17 cellular contexts compared by ENCODE assay signal in the genomic region with DNA sequence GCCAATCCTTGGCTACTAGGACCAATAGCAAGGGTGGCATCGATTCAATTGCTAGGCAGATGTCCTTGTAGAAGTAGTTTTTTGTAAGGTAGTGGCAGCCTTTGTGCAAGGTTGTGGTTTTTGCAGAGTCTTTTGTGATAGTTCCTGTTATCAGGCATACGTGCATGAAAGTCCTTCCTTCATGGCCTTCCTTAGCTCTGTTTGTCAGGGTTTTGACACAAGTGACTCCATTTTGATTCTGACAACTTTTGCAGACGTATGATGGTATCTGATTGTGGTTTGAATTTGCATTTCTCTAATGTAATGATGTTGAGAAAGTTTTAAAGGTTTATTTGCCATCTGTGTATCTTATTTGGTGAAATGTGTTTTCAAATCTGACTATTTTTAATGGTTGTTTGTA.
DNase-seq lines count a peak whose midpoint lies in the region; ATAC-seq, FAIRE-seq and TF ChIP-seq lines count a peak whose summit lies in the region.
"Had no signal": no experiment of that assay in that cellular context is flagged by ENCODE, and none has a peak within 500 bp of the region (broad histone marks: within the 10 kb centered on the region; RNA-seq: fewer than 3 reads in every experiment).

No MANE protein-coding gene starts in this region.

- WGBS in K562 (ENCODE audit: insufficient coverage, low coverage, missing lambda C conversion rate): 22% methylated on average over 3 of the region's 3 CpGs

- no peak overlapping the region for H3K4me2 ChIP-seq in HCT116 (ENCODE audit: low read length)
- no peak overlapping the region for H3K4me2 ChIP-seq in K562 (ENCODE audit: insufficient read depth, low read length)
- H3K4me2 ChIP-seq: A549 had no signal

- intact Hi-C loops in HCT116 (cut with micrococcal nuclease): no loop called here
- intact Hi-C loops in K562 (cut with micrococcal nuclease): no loop called here
- intact Hi-C loops in vagina (cut with DNase I): no loop called here

- TF ChIP-seq POLR2A in HCT116 (IDR thresholded peaks at IDR 0.05; ENCODE audit: borderline replicate concordance, extremely low read depth, insufficient read depth, insufficient read length): no peak
- no peak for TF ChIP-seq POLR2A in K562 (conservative IDR thresholded peaks at IDR 0.05)
- TF ChIP-seq POLR2A in vagina (IDR thresholded peaks at IDR 0.05): no peak

- POLR2A ChIA-PET in HCT116 (lab: Charles Lee) (no interaction called here), K562 (lab: Yijun Ruan, JAX) (interaction anchor here (0.9 kb wide), 1 partner anchor 281 kb away, joined by 4 read pairs; no protein-coding TSS in a partner anchor)

- CTCF ChIA-PET in HCT116 (lab: Charles Lee) (no interaction called here), K562 (lab: Yijun Ruan, JAX; ENCODE audit: low intra/inter-chr PET ratio) (no interaction called here)

- H3K4me1 ChIP-seq in HCT116 (ENCODE audit: control insufficient read depth in 1 of 2, insufficient read depth in 2 of 2, low read length in 2 of 2) (no peaks in the 10 kb centered on the region), K562 (replicated peaks in 1 of 2; ENCODE audit: control insufficient read depth in 2 of 2, insufficient read depth in 2 of 2, low read length in 2 of 2) (no peaks in the 10 kb centered on the region; a peak in 1 of 5 replicates), vagina (no peaks in the 10 kb centered on the region)
- H3K4me1 ChIP-seq: BE2C had no signal

- H3K4me3 ChIP-seq in HCT116 (replicated peaks in 1 of 2; ENCODE audit: low read depth in 1 of 2, low read length in 2 of 2) (no peak overlapping the region), K562 (no peak overlapping the region), vagina (no peak overlapping the region)
- H3K4me3 ChIP-seq in Jurkat, Clone E6-1 (ENCODE audit: low read length): no peak overlapping the region
- H3K4me3 ChIP-seq: A549 had no signal

- ATAC-seq in HCT116: no peak
- ATAC-seq in K562: no peak
- no peak for ATAC-seq in GM19351 (IDR thresholded peaks at IDR 0.05; ENCODE audit: unreplicated experiment)
- ATAC-seq: A549 had no signal

- no peak overlapping the region for H3K27ac ChIP-seq in HCT116 (ENCODE audit: low read depth, low read length)
- H3K27ac ChIP-seq in K562 (ENCODE audit: extremely low read depth, low read depth, low read length): no peak overlapping the region
- no peak overlapping the region for H3K27ac ChIP-seq in vagina
- H3K27ac ChIP-seq: A549, C4-2B, HL-60 had no signal

- FAIRE-seq in K562 (lab: Jason Lieb, UNC): no peak
- FAIRE-seq: A549, GM12891, GM19239, H1 had no signal

- no peaks in the 10 kb centered on the region for H3K79me2 ChIP-seq in HCT116 (ENCODE audit: insufficient read depth, low read length)
- H3K79me2 ChIP-seq in K562 (ENCODE audit: control insufficient read depth, insufficient read depth, low read length): no peaks in the 10 kb centered on the region

- no peaks in the 10 kb centered on the region for H3K36me3 ChIP-seq in HCT116 (ENCODE audit: control insufficient read depth in 1 of 2, insufficient read depth in 2 of 2, low read length in 2 of 2)
- no peaks in the 10 kb centered on the region for H3K36me3 ChIP-seq in K562 (ENCODE audit: control insufficient read depth, insufficient read depth, low read length)
- no peaks in the 10 kb centered on the region for H3K36me3 ChIP-seq in vagina
- H3K36me3 ChIP-seq: BE2C had no signal

- H3K27me3 ChIP-seq in HCT116 (ENCODE audit: insufficient read depth, low read length) (no peaks in the 10 kb centered on the region), K562 (ENCODE audit: control insufficient read depth in 2 of 2, insufficient read depth in 2 of 2, low read length in 2 of 2) (no peaks in the 10 kb centered on the region), vagina (no peaks in the 10 kb centered on the region)

- in situ Hi-C loops in K562 (cut with MboI): no loop called here

- H4K20me1 ChIP-seq in HCT116 (ENCODE audit: insufficient read depth) (no peaks in the 10 kb centered on the region), K562 (replicated peaks; ENCODE audit: control insufficient read depth, insufficient read depth, low read length) (no peaks in the 10 kb centered on the region)

- H3K9me3 ChIP-seq in HCT116 (ENCODE audit: control insufficient read depth in 1 of 2, insufficient read depth in 1 of 2, low read depth in 1 of 2, low read length in 2 of 2): no peaks in the 10 kb centered on the region
- no peaks in the 10 kb centered on the region for H3K9me3 ChIP-seq in K562 (replicated peaks; ENCODE audit: control insufficient read depth, insufficient read depth, low read depth, low read length)
- H3K9me3 ChIP-seq in vagina: no peaks in the 10 kb centered on the region
- H3K9me3 ChIP-seq: A549, BE2C had no signal

- no peaks in the 10 kb centered on the region for H3K9me1 ChIP-seq in K562 (ENCODE audit: control insufficient read depth, insufficient read depth, low read length)

- no peak overlapping the region for H3K9ac ChIP-seq in HCT116 (ENCODE audit: low read length)
- no peak overlapping the region for H3K9ac ChIP-seq in K562 (ENCODE audit: insufficient read depth in 1 of 2, low read depth in 2 of 2, low read length in 2 of 2)

- RAD21 ChIA-PET in HCT116 (lab: Charles Lee; ENCODE audit: low non-redundant PET in 1 of 2, low total read pairs in 2 of 2, uncharacterized antibody in 2 of 2, unreplicated experiment in 2 of 2): no interaction called here

- H2AFZ ChIP-seq in HCT116 (ENCODE audit: low read depth, low read length, poor library complexity, severe bottlenecking): peak overlapping the region; percentile 64
- H2AFZ ChIP-seq in K562 (ENCODE audit: low read depth, low read length): peak overlapping the region; percentile 11; the same call in 1 of the 2 replicates

- TF ChIP-seq CTCF in HCT116 (IDR thresholded peaks at IDR 0.05 in 2 of 3, conservative IDR thresholded peaks at IDR 0.05 in 1 of 3; ENCODE audit: borderline replicate concordance in 1 of 3, insufficient read depth in 1 of 3, low read depth in 2 of 3, low read length in 2 of 3) (no peak), K562 (IDR thresholded peaks at IDR 0.05 in 2 of 3, conservative IDR thresholded peaks at IDR 0.05 in 1 of 3; ENCODE audit: insufficient read depth in 2 of 3, low read depth in 1 of 3, low read length in 3 of 3) (no peak), vagina (IDR thresholded peaks at IDR 0.05) (no peak)

- no peak for TF ChIP-seq RAD21 in HCT116 (IDR thresholded peaks at IDR 0.05; ENCODE audit: low read depth)
- TF ChIP-seq RAD21 in K562 (CRISPR knock-in tag; conservative IDR thresholded peaks at IDR 0.05 in 1 of 2, IDR thresholded peaks at IDR 0.05 in 1 of 2): no peak

- no TSS peak for BruUV-seq in HCT116 (replicated peaks; lab: Mats Ljungman, UMichigan)
- no TSS peak for BruUV-seq in K562 (replicated peaks; lab: Mats Ljungman, UMichigan)

- no peaks in the 10 kb centered on the region for H3K9me2 ChIP-seq in HCT116 (ENCODE audit: insufficient read depth)

- no peak for DNase-seq in HCT116 (ENCODE audit: low read depth, low spot score)
- peak; percentile 58 for DNase-seq in Jurkat, Clone E6-1 (ENCODE audit: low read depth, low spot score)
- DNase-seq in MV-4-11 (lab: John Stamatoyannopoulos, UW): peak; percentile 11
- DNase-seq in K562 (ENCODE audit: extremely low read depth in 1 of 4, low spot score in 3 of 4): no peak
- DNase-seq in vagina (ENCODE audit: extremely low spot score in 2 of 2): no peak
- DNase-seq in NCI-H69 (lab: John Stamatoyannopoulos, UW): no peak
- DNase-seq: BE2C; CD4-positive, alpha-beta memory T cell; DMS79; HCEC 1CT had no signal

- TF ChIP-seq EP300 in K562 (IDR thresholded peaks at IDR 0.05; ENCODE audit: low read length): no peak

TF ChIP-seq in HCT116, 20 proteins besides CTCF, POLR2A, EP300 and RAD21:
- TF ChIP-seq, protein P1, sequence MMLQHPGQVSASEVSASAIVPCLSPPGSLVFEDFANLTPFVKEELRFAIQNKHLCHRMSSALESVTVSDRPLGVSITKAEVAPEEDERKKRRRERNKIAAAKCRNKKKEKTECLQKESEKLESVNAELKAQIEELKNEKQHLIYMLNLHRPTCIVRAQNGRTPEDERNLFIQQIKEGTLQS (IDR thresholded peaks at IDR 0.05): no peak
- no peak for TF ChIP-seq SIN3A (IDR thresholded peaks at IDR 0.05; ENCODE audit: low read depth)
- TF ChIP-seq CBX3 (IDR thresholded peaks at IDR 0.05; ENCODE audit: low read depth): no peak
- TF ChIP-seq SRF (IDR thresholded peaks at IDR 0.05; ENCODE audit: low read depth): no peak
- no peak for TF ChIP-seq SP1 (IDR thresholded peaks at IDR 0.05; ENCODE audit: low read depth)
- TF ChIP-seq POLR2AphosphoS5 (IDR thresholded peaks at IDR 0.05; ENCODE audit: low read depth, low read length): no peak
- TF ChIP-seq ZNF274 (IDR thresholded peaks at IDR 0.05; ENCODE audit: low read depth, low read length): no peak
- TF ChIP-seq TCF7L2 (IDR thresholded peaks at IDR 0.05; ENCODE audit: borderline replicate concordance, extremely low read depth, insufficient read depth, insufficient read length): no peak
- TF ChIP-seq EZH2 (IDR thresholded peaks at IDR 0.05): no peak
- TF ChIP-seq YY1 (IDR thresholded peaks at IDR 0.05; ENCODE audit: extremely low read depth, insufficient replicate concordance, low read depth, low read length): no peak
TF ChIP-seq in HCT116: peak in this region for 0.

TF ChIP-seq in K562, 482 proteins besides CTCF, POLR2A, EP300 and RAD21 (continues in another document):
- 0 out of 2 replicates have a peak, but pooled peaks have one; percentile 66 for TF ChIP-seq BACH1 (tag; IDR thresholded peaks at IDR 0.05)
- no peak for TF ChIP-seq MXI1 (IDR thresholded peaks at IDR 0.05; ENCODE audit: low read depth, low read length)
- TF ChIP-seq ZNF133 (CRISPR knock-in tag; IDR thresholded peaks at IDR 0.05): no peak
- no peak for TF ChIP-seq SMARCA5 (IDR thresholded peaks at IDR 0.05)
- TF ChIP-seq PRMT5 (CRISPR knock-in tag; IDR thresholded peaks at IDR 0.05): no peak
- no peak for TF ChIP-seq ZNF124 (CRISPR knock-in tag; IDR thresholded peaks at IDR 0.05)
- TF ChIP-seq ZNF316 (IDR thresholded peaks at IDR 0.05): no peak
- TF ChIP-seq SREBF2 (CRISPR knock-in tag; IDR thresholded peaks at IDR 0.05): no peak
- peak; percentile 69 for TF ChIP-seq TAF7 (tag; IDR thresholded peaks at IDR 0.05)
- TF ChIP-seq CBFA2T2 (conservative IDR thresholded peaks at IDR 0.05): no peak
- TF ChIP-seq, protein P2, sequence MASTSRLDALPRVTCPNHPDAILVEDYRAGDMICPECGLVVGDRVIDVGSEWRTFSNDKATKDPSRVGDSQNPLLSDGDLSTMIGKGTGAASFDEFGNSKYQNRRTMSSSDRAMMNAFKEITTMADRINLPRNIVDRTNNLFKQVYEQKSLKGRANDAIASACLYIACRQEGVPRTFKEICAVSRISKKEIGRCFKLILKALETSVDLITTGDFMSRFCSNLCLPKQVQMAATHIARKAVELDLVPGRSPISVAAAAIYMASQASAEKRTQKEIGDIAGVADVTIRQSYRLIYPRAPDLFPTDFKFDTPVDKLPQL (IDR thresholded peaks at IDR 0.05; ENCODE audit: extremely low read depth, insufficient read length): no peak

Comparison
In these comparisons a context has a peak if more than half of its experiments do, and no peak if none do; other contexts are left out.
1. DNase-seq: peak in Jurkat, Clone E6-1 (single experiment) and MV-4-11 (single experiment); none in HCT116 (single experiment), K562 (0 of 4), vagina (0 of 2) and NCI-H69 (single experiment).